ENCODE assay signal across 8 cellular contexts in the genomic region with DNA sequence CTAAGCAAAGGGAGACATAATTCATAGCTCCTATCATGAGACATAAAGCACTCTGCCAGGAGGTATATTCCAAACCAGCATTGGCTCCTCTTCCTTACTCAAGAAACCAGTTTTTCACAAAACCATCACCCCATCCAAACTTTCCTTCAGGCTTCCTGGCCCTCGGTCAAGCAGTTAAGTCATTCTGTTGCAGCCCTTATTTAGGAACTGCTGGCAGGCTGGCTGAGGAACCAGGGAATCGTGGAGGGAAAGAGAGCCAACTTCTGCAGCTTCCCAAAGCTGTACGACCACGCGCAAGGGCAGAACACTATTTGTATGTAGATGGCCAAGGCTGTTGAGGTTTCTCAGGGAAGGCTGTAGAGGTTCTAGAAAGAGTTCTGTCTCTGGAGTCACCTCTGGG.
A peak's percentile ranks its signal among the peaks of the same experiment; 100 is the strongest.
DNase-seq lines count a peak whose midpoint lies in the region; ATAC-seq lines count a peak whose summit lies in the region.

No MANE protein-coding gene starts in this region.

- H3K9me3 Mint-ChIP-seq in activated naive CD8-positive, alpha-beta T cell (ENCODE audit: low read depth) = no peaks in the 10 kb centered on the region
- H3K9me3 Mint-ChIP-seq in stimulated activated naive CD8-positive, alpha-beta T cell treated with anti-CD3 and anti-CD28 coated beads, Interleukin-15, amount 100 ng/mL, for 72 hours = no peaks in the 10 kb centered on the region

- peak overlapping the region; percentile 81 for H3K4me3 Mint-ChIP-seq in activated naive CD8-positive, alpha-beta T cell
- H3K4me3 Mint-ChIP-seq in stimulated activated naive CD8-positive, alpha-beta T cell treated with anti-CD3 and anti-CD28 coated beads, Interleukin-15, amount 100 ng/mL, for 72 hours = peak overlapping the region; percentile 76 to 93

- peak; percentile 8 for DNase-seq in DMS 273 (lab: John Stamatoyannopoulos, UW; ENCODE audit: unreplicated experiment)
- DNase-seq in DMS 273 treated with DMSO at 0.1 percent for 48 hours (lab: John Stamatoyannopoulos, UW) = no peak
- DNase-seq in hepatic stellate cell (ENCODE audit: low spot score) = peak; percentile 16
- DNase-seq in stimulated activated naive CD8-positive, alpha-beta T cell treated with anti-CD3 and anti-CD28 coated beads, Interleukin-15, amount 100 ng/mL, for 72 hours = no peak
- no peak for DNase-seq in kidney tubule cell (ENCODE audit: low spot score)
- DNase-seq in GOT3 (lab: John Stamatoyannopoulos, UW) = no peak

- peaks cover 19% of the 10 kb centered on the region for H3K4me1 Mint-ChIP-seq in activated naive CD8-positive, alpha-beta T cell (ENCODE audit: low read depth)
- peaks cover 37% of the 10 kb centered on the region for H3K4me1 Mint-ChIP-seq in stimulated activated naive CD8-positive, alpha-beta T cell treated with anti-CD3 and anti-CD28 coated beads, Interleukin-15, amount 100 ng/mL, for 72 hours

- no peaks in the 10 kb centered on the region for H3K27me3 Mint-ChIP-seq in activated naive CD8-positive, alpha-beta T cell
- H3K27me3 Mint-ChIP-seq in stimulated activated naive CD8-positive, alpha-beta T cell treated with anti-CD3 and anti-CD28 coated beads, Interleukin-15, amount 100 ng/mL, for 72 hours = no peaks in the 10 kb centered on the region

- ATAC-seq in stimulated activated naive CD8-positive, alpha-beta T cell treated with anti-CD3 and anti-CD28 coated beads, Interleukin-15, amount 100 ng/mL, for 72 hours = no peak
- ATAC-seq in HG02610 (IDR thresholded peaks at IDR 0.05; ENCODE audit: unreplicated experiment) = no peak

- H3K36me3 Mint-ChIP-seq in activated naive CD8-positive, alpha-beta T cell = peaks cover 2% of the 10 kb centered on the region

- H3K27ac Mint-ChIP-seq in activated naive CD8-positive, alpha-beta T cell = peak overlapping the region; percentile 61
- peak overlapping the region; percentile 6 to 85 for H3K27ac Mint-ChIP-seq in stimulated activated naive CD8-positive, alpha-beta T cell treated with anti-CD3 and anti-CD28 coated beads, Interleukin-15, amount 100 ng/mL, for 72 hours

Comparison
In these comparisons a context has a peak if more than half of its experiments do, and no peak if none do; other contexts are left out.
1. DNase-seq: peak in DMS 273 (single experiment) and hepatic stellate cell (single experiment); none in DMS 273 treated with DMSO at 0.1 percent for 48 hours (single experiment), stimulated activated naive CD8-positive, alpha-beta T cell treated with anti-CD3 and anti-CD28 coated beads, Interleukin-15, amount 100 ng/mL, for 72 hours (0 of 2), kidney tubule cell (single experiment) and GOT3 (single experiment).